ENCODE assay signal across 9 cellular contexts in genomic region chr9:21252727-21253547, GRCh38. TPM values are rescaled to one million over a fixed set of nuclear protein-coding genes. Genes with fewer than 3 reads are reported as not detected.
DNase-seq lines count a peak whose midpoint lies in the region; ATAC-seq and TF ChIP-seq lines count a peak whose summit lies in the region.
"Had no signal": no experiment of that assay in that cellular context is flagged by ENCODE, and none has a peak within 500 bp of the region (broad histone marks: within the 10 kb centered on the region; RNA-seq: fewer than 3 reads in every experiment).

No MANE protein-coding gene starts in this region.

- no peaks in the 10 kb centered on the region for H3K9me2 ChIP-seq in OCI-LY1 (ENCODE audit: low read depth, low read length)

- TF ChIP-seq CTCF in Calu3 (IDR thresholded peaks at IDR 0.05; ENCODE audit: unreplicated experiment) = peak; percentile 33
- peak; percentile 59 for TF ChIP-seq CTCF in OCI-LY1 (IDR thresholded peaks at IDR 0.05; ENCODE audit: low read length)
- TF ChIP-seq CTCF in endodermal cell (conservative IDR thresholded peaks at IDR 0.05) = peak; percentile 86
- peak; percentile 66 for TF ChIP-seq CTCF in mesothelial cell of epicardium (IDR thresholded peaks at IDR 0.05; ENCODE audit: unreplicated experiment)
- TF ChIP-seq CTCF in omental fat pad (IDR thresholded peaks at IDR 0.05) = no peak

- H3F3A ChIP-seq in OCI-LY1 (ENCODE audit: insufficient read depth, low read length) = no peaks in the 10 kb centered on the region

- H3K36me3 Mint-ChIP-seq in Calu3 (ENCODE audit: insufficient read depth, unreplicated experiment) = no peaks in the 10 kb centered on the region
- H3K36me3 Mint-ChIP-seq in endodermal cell (ENCODE audit: low read depth) = no peaks in the 10 kb centered on the region
- no peaks in the 10 kb centered on the region for H3K36me3 Mint-ChIP-seq in mesothelial cell of epicardium

- BruUV-seq in Calu3 (replicated peaks; lab: Mats Ljungman, UMichigan) = no TSS peak

- H2AFZ ChIP-seq in OCI-LY1 (ENCODE audit: low read length) = no peak overlapping the region

- H3K4me3 ChIP-seq in OCI-LY1 (ENCODE audit: low read depth, low read length, poor library complexity, severe bottlenecking) (no peak overlapping the region), endodermal cell (ENCODE audit: low read length) (no peak overlapping the region)

- H3K4me2 ChIP-seq in OCI-LY1 (ENCODE audit: low read length) = no peak overlapping the region

- H3K27ac ChIP-seq in OCI-LY1 (ENCODE audit: low read depth, low read length, poor library complexity, severe bottlenecking) (no peak overlapping the region), endodermal cell (ENCODE audit: low read depth, low read length) (no peak overlapping the region)

- H3K4me3 Mint-ChIP-seq in Calu3 (ENCODE audit: low read depth, unreplicated experiment) (no peak overlapping the region), endodermal cell (no peak overlapping the region), mesothelial cell of epicardium (no peak overlapping the region)

- H3K9me3 ChIP-seq in OCI-LY1 (ENCODE audit: low read length) (no peaks in the 10 kb centered on the region), endodermal cell (ENCODE audit: control insufficient read depth, low read length) (peaks cover 6% of the 10 kb centered on the region)

- no peak overlapping the region for H3K27ac Mint-ChIP-seq in Calu3 (ENCODE audit: unreplicated experiment)
- no peak overlapping the region for H3K27ac Mint-ChIP-seq in endodermal cell
- H3K27ac Mint-ChIP-seq in mesothelial cell of epicardium = no peak overlapping the region

- no peaks in the 10 kb centered on the region for H3K79me2 ChIP-seq in OCI-LY1 (ENCODE audit: insufficient read depth, low read length)

- H3K9me3 Mint-ChIP-seq in Calu3 (ENCODE audit: low read depth, unreplicated experiment) = no peaks in the 10 kb centered on the region
- peaks cover 3% of the 10 kb centered on the region for H3K9me3 Mint-ChIP-seq in endodermal cell
- peaks cover 3% of the 10 kb centered on the region for H3K9me3 Mint-ChIP-seq in mesothelial cell of epicardium

- H3K4me1 ChIP-seq in OCI-LY1 (ENCODE audit: insufficient read depth, low read length, severe bottlenecking) (no peaks in the 10 kb centered on the region), endodermal cell (ENCODE audit: control insufficient read depth, insufficient read depth, low read length) (no peaks in the 10 kb centered on the region)

- no peaks in the 10 kb centered on the region for H3K36me3 ChIP-seq in OCI-LY1 (ENCODE audit: insufficient read depth, low read length)
- H3K36me3 ChIP-seq in endodermal cell (ENCODE audit: control insufficient read depth, insufficient read depth, low read length) = no peaks in the 10 kb centered on the region

- DNase-seq in Calu3 (peak; percentile 21), endodermal cell (no peak), mesothelial cell of epicardium (ENCODE audit: low spot score in 2 of 2, unreplicated experiment in 2 of 2) (no peak), omental fat pad (ENCODE audit: low spot score) (no peak), HuH-7.5 (ENCODE audit: low spot score) (no peak)

- CTCF ChIA-PET in Calu3 (lab: Charles Lee) = interaction anchor here (0.7 to 2.2 kb wide), 8 partner anchors 10 to 202 kb away, joined by 3 to 16 read pairs (median 5); no protein-coding TSS in a partner anchor

- H3K27me3 Mint-ChIP-seq in Calu3 (ENCODE audit: unreplicated experiment) (peaks cover 11% of the 10 kb centered on the region), endodermal cell (ENCODE audit: insufficient read depth) (peaks cover 89% of the 10 kb centered on the region), mesothelial cell of epicardium (ENCODE audit: low read depth) (peaks cover 24% of the 10 kb centered on the region)

- no peaks in the 10 kb centered on the region for H3K27me3 ChIP-seq in OCI-LY1 (ENCODE audit: insufficient read depth, low read length)
- peaks cover 92% of the 10 kb centered on the region for H3K27me3 ChIP-seq in endodermal cell (ENCODE audit: control insufficient read depth, insufficient read depth, low read length, poor library complexity, severe bottlenecking)

- ATAC-seq in GM18873 (IDR thresholded peaks at IDR 0.05; ENCODE audit: low FRiP score, unreplicated experiment) (peak; percentile 48), HG03095 (IDR thresholded peaks at IDR 0.05; ENCODE audit: unreplicated experiment) (peak; percentile 63), omental fat pad (ENCODE audit: low FRiP score) (no peak)

- H3K4me1 Mint-ChIP-seq in Calu3 (ENCODE audit: low read depth, unreplicated experiment) = peaks cover 16% of the 10 kb centered on the region
- H3K4me1 Mint-ChIP-seq in endodermal cell = no peaks in the 10 kb centered on the region
- peaks cover 4% of the 10 kb centered on the region for H3K4me1 Mint-ChIP-seq in mesothelial cell of epicardium

- no peaks in the 10 kb centered on the region for H4K20me1 ChIP-seq in OCI-LY1 (ENCODE audit: insufficient read depth, low read length)

- intact Hi-C loops in Calu3 (cut with micrococcal nuclease; ENCODE audit: unreplicated experiment) = loop anchor here (2.0 to 5.0 kb wide), 2 partner anchors 54 to 142 kb away; partner anchors contain the start of gene IFNA5

- 5 to 8% methylated on average over 3 of the region's 3 CpGs for WGBS in endodermal cell (ENCODE audit: insufficient coverage in 1 of 2, insufficient read length in 1 of 2), 2 experiments

- no peak overlapping the region for H3K9ac ChIP-seq in OCI-LY1 (ENCODE audit: low read length)
- no peak overlapping the region for H3K9ac ChIP-seq in endodermal cell (ENCODE audit: extremely low read depth, low read length, poor library complexity, severe bottlenecking)

RNA-seq across cellular contexts. Expression of gene IFNA14, which starts 13.1 kb away (rescaled TPM):
- not detected in 2 replicates for total RNA-seq in Calu3 (2022)
- total RNA-seq in endodermal cell = not detected
- polyA plus RNA-seq in endodermal cell (2013, experiment 1 of 2) = not detected
- not detected for polyA plus RNA-seq in endodermal cell (2013, experiment 2 of 2)
- not detected in 3 replicates for total RNA-seq in mesothelial cell of epicardium
- total RNA-seq in omental fat pad = not detected
- total RNA-seq: activated CD8-positive, alpha-beta memory T cell treated with anti-CD3 and anti-CD28 coated beads for 36 hours had no signal

RNA-seq across cellular contexts. Expression of gene IFNA17, which starts 24.9 kb away (rescaled TPM):
- not detected in 2 replicates for total RNA-seq in Calu3 (2022)
- not detected for total RNA-seq in endodermal cell
- not detected for polyA plus RNA-seq in endodermal cell (2013, experiment 1 of 2)
- not detected for polyA plus RNA-seq in endodermal cell (2013, experiment 2 of 2)
- total RNA-seq in mesothelial cell of epicardium = not detected in 3 replicates
- not detected for total RNA-seq in omental fat pad
- total RNA-seq: activated CD8-positive, alpha-beta memory T cell treated with anti-CD3 and anti-CD28 coated beads for 36 hours had no signal

RNA-seq across cellular contexts. Expression of gene IFNA16, which starts 35.8 kb away (rescaled TPM):
- total RNA-seq in Calu3 (2022) (not detected in 2 replicates), endodermal cell (not detected), mesothelial cell of epicardium (not detected in 3 replicates), omental fat pad (not detected)
- polyA plus RNA-seq in endodermal cell (2013, experiment 1 of 2) = not detected
- not detected for polyA plus RNA-seq in endodermal cell (2013, experiment 2 of 2)
- total RNA-seq: activated CD8-positive, alpha-beta memory T cell treated with anti-CD3 and anti-CD28 coated beads for 36 hours had no signal

RNA-seq across cellular contexts. Expression of gene IFNA10, which starts 46.0 kb away (rescaled TPM):
- total RNA-seq in Calu3 (2022) (not detected in 2 replicates), endodermal cell (not detected), mesothelial cell of epicardium (not detected in 3 replicates), omental fat pad (not detected)
- polyA plus RNA-seq in endodermal cell (2013, experiment 1 of 2) = not detected
- not detected for polyA plus RNA-seq in endodermal cell (2013, experiment 2 of 2)
- total RNA-seq: activated CD8-positive, alpha-beta memory T cell treated with anti-CD3 and anti-CD28 coated beads for 36 hours had no signal

RNA-seq across cellular contexts. Expression of gene IFNA7, which starts 50.9 kb away (rescaled TPM):
- total RNA-seq in Calu3 (2022) = not detected in 2 replicates
- not detected for total RNA-seq in endodermal cell
- not detected for polyA plus RNA-seq in endodermal cell (2013, experiment 1 of 2)
- polyA plus RNA-seq in endodermal cell (2013, experiment 2 of 2) = not detected
- total RNA-seq in mesothelial cell of epicardium = not detected in 3 replicates
- total RNA-seq in omental fat pad = not detected
- total RNA-seq: activated CD8-positive, alpha-beta memory T cell treated with anti-CD3 and anti-CD28 coated beads for 36 hours had no signal

Comparison
In these comparisons a context has a peak if more than half of its experiments do, and no peak if none do; other contexts are left out.
1. CTCF ChIP-seq: peak in Calu3 (single experiment), OCI-LY1 (single experiment), endodermal cell (single experiment) and mesothelial cell of epicardium (single experiment); none in omental fat pad (0 of 3).